23 cellular contexts compared by ENCODE assay signal in genomic region chr3:88610820-88611219, GRCh38.
DNase-seq lines count a peak whose midpoint lies in the region; ATAC-seq and TF ChIP-seq lines count a peak whose summit lies in the region.
"Had no signal": no experiment of that assay in that cellular context is flagged by ENCODE, and none has a peak within 500 bp of the region (broad histone marks: within the 10 kb centered on the region; RNA-seq: fewer than 3 reads in every experiment).

No MANE protein-coding gene starts in this region.

- DNase-seq in left lung (peak in 1 of 2 donors; percentile 33), mesendoderm (peak; percentile 18), upper lobe of right lung (no peak), NCI-H69 (lab: John Stamatoyannopoulos, UW) (no peak)
- no peak for DNase-seq in activated CD4-positive, CD25-positive, alpha-beta regulatory T cell (lab: John Stamatoyannopoulos, UW)
- DNase-seq: 8988T; ACHN; BE2C; C1 segment of cervical spinal cord; CD4-positive, alpha-beta memory T cell; CD4-positive, CD25-positive, alpha-beta regulatory T cell; CD8-positive, alpha-beta memory T cell; COR-L47; DMS 273 treated with DMSO at 0.1 percent for 48 hours; DMS153; DMS53; DMS79; DND-41; EL; GDM1 had no signal

- no peak overlapping the region for H4K8ac ChIP-seq in mesendoderm (ENCODE audit: low read depth, low read length)

- H2AK5ac ChIP-seq in mesendoderm (ENCODE audit: low read length): no peak overlapping the region

- H3K27me3 ChIP-seq in left lung (no peaks in the 10 kb centered on the region), mesendoderm (ENCODE audit: insufficient read depth, low read length, poor library complexity) (no peaks in the 10 kb centered on the region), upper lobe of right lung (no peaks in the 10 kb centered on the region)
- H3K27me3 ChIP-seq: BE2C, BLaER1 had no signal

- no peak overlapping the region for H4K5ac ChIP-seq in mesendoderm (ENCODE audit: low read length)

- H3K4me2 ChIP-seq in mesendoderm (ENCODE audit: low read length): no peak overlapping the region
- H3K4me2 ChIP-seq: BLaER1 had no signal

- H2BK15ac ChIP-seq in mesendoderm (replicated peaks; ENCODE audit: low read depth): no peak overlapping the region

- ATAC-seq in left lung: peak; percentile 91
- peak; percentile 41 for ATAC-seq in upper lobe of right lung
- no peak for ATAC-seq in GM21390 (IDR thresholded peaks at IDR 0.05; ENCODE audit: unreplicated experiment)
- ATAC-seq: GM12878 had no signal

- no peaks in the 10 kb centered on the region for H3K9me3 ChIP-seq in left lung
- H3K9me3 ChIP-seq in upper lobe of right lung: no peaks in the 10 kb centered on the region
- H3K9me3 ChIP-seq: BE2C, BLaER1 had no signal

- no peak overlapping the region for H3K9ac ChIP-seq in mesendoderm (ENCODE audit: low read length)
- H3K9ac ChIP-seq: BLaER1 had no signal

- TF ChIP-seq CTCF in left lung (IDR thresholded peaks at IDR 0.05) (no peak), upper lobe of right lung (IDR thresholded peaks at IDR 0.05) (no peak)

- no peak overlapping the region for H3K4me3 ChIP-seq in left lung
- H3K4me3 ChIP-seq in mesendoderm (ENCODE audit: low read length): no peak overlapping the region
- no peak overlapping the region for H3K4me3 ChIP-seq in upper lobe of right lung
- H3K4me3 ChIP-seq: BLaER1, GM12878 had no signal

- no peak overlapping the region for H3K18ac ChIP-seq in mesendoderm (ENCODE audit: low read length)

- H3K27ac ChIP-seq in left lung (no peak overlapping the region), mesendoderm (ENCODE audit: low read depth, low read length) (no peak overlapping the region), upper lobe of right lung (no peak overlapping the region)
- H3K27ac ChIP-seq: BLaER1 had no signal

- no peaks in the 10 kb centered on the region for H3K36me3 ChIP-seq in left lung
- H3K36me3 ChIP-seq in mesendoderm (ENCODE audit: control insufficient read depth, insufficient read depth, low read length): no peaks in the 10 kb centered on the region
- H3K36me3 ChIP-seq in upper lobe of right lung: no peaks in the 10 kb centered on the region
- H3K36me3 ChIP-seq: BE2C, BLaER1 had no signal

- H3K79me1 ChIP-seq in mesendoderm (ENCODE audit: low read length): no peaks in the 10 kb centered on the region

- no peaks in the 10 kb centered on the region for H3K4me1 ChIP-seq in left lung
- H3K4me1 ChIP-seq in mesendoderm (ENCODE audit: control insufficient read depth, low read depth, low read length): no peaks in the 10 kb centered on the region
- H3K4me1 ChIP-seq in upper lobe of right lung: no peaks in the 10 kb centered on the region
- H3K4me1 ChIP-seq: BE2C, BLaER1 had no signal

- H3K56ac ChIP-seq in mesendoderm (ENCODE audit: low read length): no peak overlapping the region

- no peak overlapping the region for H2BK5ac ChIP-seq in mesendoderm (ENCODE audit: low read length)

- H3K4ac ChIP-seq in mesendoderm (ENCODE audit: low read depth, low read length): no peak overlapping the region

- WGBS in mesendoderm (ENCODE audit: extremely low coverage, insufficient coverage, low lambda C conversion rate): no CpG with 5 or more reads among the region's 5 CpGs

- no peaks in the 10 kb centered on the region for H3K79me2 ChIP-seq in mesendoderm (ENCODE audit: control insufficient read depth, insufficient read depth, low read length)

- intact Hi-C loops in left lung (cut with DNase I) (no loop called here), upper lobe of right lung (cut with DNase I) (no loop called here)

- no peak overlapping the region for H2BK120ac ChIP-seq in mesendoderm (ENCODE audit: low read depth, low read length)

- no peak overlapping the region for H3K23ac ChIP-seq in mesendoderm (ENCODE audit: low read length)
